ENCODE assay signal across 24 cellular contexts in genomic region chr6:157462956-157463742, GRCh38.
DNase-seq lines count a peak whose midpoint lies in the region; ATAC-seq, FAIRE-seq and TF ChIP-seq lines count a peak whose summit lies in the region.
"Had no signal": no experiment of that assay in that cellular context is flagged by ENCODE, and none has a peak within 500 bp of the region (broad histone marks: within the 10 kb centered on the region; RNA-seq: fewer than 3 reads in every experiment).

No MANE protein-coding gene starts in this region.

- H3K27ac Mint-ChIP-seq in WTC11, result no peak overlapping the region
- H3K27ac Mint-ChIP-seq: activated CD4-positive, alpha-beta memory T cell treated with anti-CD3 and anti-CD28 coated beads for 36 hours; CD8-positive, alpha-beta T cell; progenitor cell of endocrine pancreas had no signal

- FAIRE-seq in HTR-8/SVneo (lab: Jason Lieb, UNC), result no peak

- no peaks in the 10 kb centered on the region for H3K36me3 ChIP-seq in upper lobe of left lung
- H3K36me3 ChIP-seq: left ventricle myocardium inferior, sigmoid colon had no signal

- TF ChIP-seq CTCF in WTC11 (IDR thresholded peaks at IDR 0.05) (no peak), foreskin keratinocyte (conservative IDR thresholded peaks at IDR 0.05) (peak; percentile 7), upper lobe of left lung (IDR thresholded peaks at IDR 0.05) (no peak)

- DNase-seq in HTR-8/SVneo (ENCODE audit: insufficient read length, low spot score) (peak; percentile 26), WTC11 (ENCODE audit: low spot score) (no peak), foreskin keratinocyte (peak in 1 of 2 donors; percentile 28), upper lobe of left lung (no peak), NCI-H128 (lab: John Stamatoyannopoulos, UW; ENCODE audit: unreplicated experiment) (no peak), left ventricle myocardium superior (no peak)
- DNase-seq: activated CD4-positive, alpha-beta memory T cell treated with anti-CD3 and anti-CD28 coated beads for 36 hours; activated naive CD4-positive, alpha-beta T cell; activated T-cell treated with anti-CD3 and anti-CD28 coated beads for 4 hours; CD8-positive, alpha-beta T cell; cortex of kidney; DMS153; GF-D8; Kasumi-1; left ventricle myocardium inferior; mucosa of descending colon; NCI-H1092; NCI-H2029 treated with DMSO at 0.1 percent for 48 hours; sigmoid colon; substantia nigra had no signal

- no peaks in the 10 kb centered on the region; the same call in 1 of the 2 replicates for H3K27me3 Mint-ChIP-seq in WTC11 (ENCODE audit: low read depth)
- H3K27me3 Mint-ChIP-seq: progenitor cell of endocrine pancreas had no signal

- H3K4me3 Mint-ChIP-seq in WTC11, result no peak overlapping the region
- H3K4me3 Mint-ChIP-seq: activated CD4-positive, alpha-beta memory T cell treated with anti-CD3 and anti-CD28 coated beads for 36 hours; CD8-positive, alpha-beta T cell had no signal

- no peaks in the 10 kb centered on the region for H3K9me3 ChIP-seq in upper lobe of left lung
- H3K9me3 ChIP-seq: left ventricle myocardium inferior, mucosa of descending colon, sigmoid colon had no signal

- H3K27me3 ChIP-seq in foreskin keratinocyte (no peaks in the 10 kb centered on the region), upper lobe of left lung (no peaks in the 10 kb centered on the region)
- H3K27me3 ChIP-seq: sigmoid colon had no signal

- H3K4me1 ChIP-seq in foreskin keratinocyte (peaks cover 4% of the 10 kb centered on the region), upper lobe of left lung (peaks cover 10 to 25% (median 13%) of the 10 kb centered on the region in 4 donors)

- H3K4me3 ChIP-seq in upper lobe of left lung, result no peak overlapping the region
- H3K4me3 ChIP-seq: left ventricle myocardium inferior, mucosa of descending colon, sigmoid colon had no signal

- H3K36me3 Mint-ChIP-seq in WTC11, result no peaks in the 10 kb centered on the region
- H3K36me3 Mint-ChIP-seq: activated CD4-positive, alpha-beta memory T cell treated with anti-CD3 and anti-CD28 coated beads for 36 hours; CD8-positive, alpha-beta T cell had no signal

- H3K27ac ChIP-seq in foreskin keratinocyte (no peak overlapping the region), upper lobe of left lung (peak overlapping the region; percentile 39 to 78 (median 68))
- H3K27ac ChIP-seq: left ventricle myocardium inferior, sigmoid colon, VCaP had no signal

- TF ChIP-seq EP300 in upper lobe of left lung (IDR thresholded peaks at IDR 0.05), result no peak

- H3K4me1 Mint-ChIP-seq in WTC11, result peaks cover 41% of the 10 kb centered on the region

- no peak for TF ChIP-seq POLR2A in upper lobe of left lung (IDR thresholded peaks at IDR 0.05)

- POLR2A ChIA-PET in WTC11 (lab: Charles Lee), result no interaction called here

- intact Hi-C loops in left ventricle myocardium superior (cut with micrococcal nuclease), result no loop called here

- ATAC-seq in WTC11 (peak; percentile 44; the same call in 1 of the 2 replicates), foreskin keratinocyte (peak; percentile 71), upper lobe of left lung (ENCODE audit: low FRiP score in 2 of 2) (no peak), HG03342 (IDR thresholded peaks at IDR 0.05; ENCODE audit: unreplicated experiment) (no peak), left ventricle myocardium superior (no peak)
- ATAC-seq: CD8-positive, alpha-beta T cell; mucosa of descending colon; Panc1 had no signal

- WGBS in upper lobe of left lung, 2 donors, result 70 to 85% methylated on average over 6 of the region's 6 CpGs

- H3K9me3 Mint-ChIP-seq in WTC11, result no peaks in the 10 kb centered on the region
- H3K9me3 Mint-ChIP-seq: activated CD4-positive, alpha-beta memory T cell treated with anti-CD3 and anti-CD28 coated beads for 36 hours; CD8-positive, alpha-beta T cell had no signal

- CTCF ChIA-PET in WTC11 (lab: Charles Lee), result interaction anchor here (0.5 to 1.8 kb wide), 7 partner anchors 41 to 609 kb away, joined by 3 to 4 read pairs (median 3); no protein-coding TSS in a partner anchor

TF ChIP-seq in WTC11, 78 proteins besides CTCF, POLR2A, EP300 and RAD21 (continues in another document):
- no peak for TF ChIP-seq PRRX2 (CRISPR knock-in tag; IDR thresholded peaks at IDR 0.05)
- TF ChIP-seq ATF6 (CRISPR knock-in tag; IDR thresholded peaks at IDR 0.05), result no peak
- TF ChIP-seq ZNF671 (CRISPR knock-in tag; IDR thresholded peaks at IDR 0.05), result no peak
- TF ChIP-seq TEAD4 (CRISPR knock-in tag; IDR thresholded peaks at IDR 0.05), result no peak
- TF ChIP-seq HMGXB4 (CRISPR knock-in tag; IDR thresholded peaks at IDR 0.05), result no peak
- TF ChIP-seq RORB (CRISPR knock-in tag; IDR thresholded peaks at IDR 0.05), result no peak
- TF ChIP-seq MLX (CRISPR knock-in tag; IDR thresholded peaks at IDR 0.05), result no peak
- TF ChIP-seq ZNF532 (CRISPR knock-in tag; IDR thresholded peaks at IDR 0.05; ENCODE audit: borderline replicate concordance), result no peak
- TF ChIP-seq ZBTB43 (CRISPR knock-in tag; IDR thresholded peaks at IDR 0.05), result no peak
- TF ChIP-seq ZNF416 (CRISPR knock-in tag; IDR thresholded peaks at IDR 0.05), result no peak
- no peak for TF ChIP-seq FOXP1 (CRISPR knock-in tag; IDR thresholded peaks at IDR 0.05; ENCODE audit: borderline replicate concordance)

Comparison
In these comparisons a context has a peak if more than half of its experiments do, and no peak if none do; other contexts are left out.
1. ATAC-seq: peak in WTC11 (single experiment) and foreskin keratinocyte (single experiment); none in upper lobe of left lung (0 of 2), HG03342 (single experiment) and left ventricle myocardium superior (single experiment).